In the genomic region with DNA sequence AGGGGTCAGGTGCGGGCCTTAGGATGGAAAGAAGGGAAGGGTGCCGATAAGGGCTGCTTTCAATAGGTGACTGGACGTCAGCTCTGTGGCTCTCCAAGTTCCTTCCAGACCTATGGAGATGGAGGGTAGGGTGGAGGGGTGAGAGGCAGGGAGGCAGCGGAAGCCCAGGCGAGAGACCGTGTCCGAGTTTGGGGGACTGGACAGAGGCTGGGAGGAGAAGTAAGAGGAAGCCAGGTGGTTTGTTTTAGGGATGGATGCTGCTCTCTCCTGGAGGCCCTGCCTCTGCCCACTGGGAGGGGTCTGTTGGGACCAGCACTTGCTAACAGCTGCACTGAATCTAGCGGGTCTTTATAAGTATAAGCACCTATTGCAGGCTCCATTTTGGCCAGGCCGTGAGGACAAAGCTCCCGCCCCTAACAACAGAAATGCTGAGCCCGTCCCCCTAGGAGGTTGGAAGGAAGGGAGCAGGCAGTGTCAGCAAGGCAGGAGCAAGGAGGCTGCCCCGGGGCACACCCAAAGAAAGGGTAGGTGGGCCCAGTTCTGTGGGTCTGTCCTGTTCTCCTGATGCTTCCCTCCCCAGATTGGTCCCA, we compare ENCODE assay signal across 1 cellular context.
TF ChIP-seq lines count a peak whose summit lies in the region.

No MANE protein-coding gene starts in this region.

TF ChIP-seq in HepG2, 621 proteins besides CTCF, POLR2A, EP300 and RAD21:
- TF ChIP-seq HIVEP1 (CRISPR knock-in tag; IDR thresholded peaks at IDR 0.05) (no peak), TCF7L2 (IDR thresholded peaks at IDR 0.05; ENCODE audit: low read depth, low read length) (no peak), ELF4 (CRISPR knock-in tag; IDR thresholded peaks at IDR 0.05; ENCODE audit: borderline replicate concordance) (no peak), ZNF674 (CRISPR knock-in tag; IDR thresholded peaks at IDR 0.05; ENCODE audit: low read depth) (no peak), SIN3A (IDR thresholded peaks at IDR 0.05; ENCODE audit: borderline replicate concordance, low read depth, low read length) (no peak), DMAP1 (CRISPR knock-in tag; IDR thresholded peaks at IDR 0.05) (no peak), ELF1 (CRISPR knock-in tag; IDR thresholded peaks at IDR 0.05) (no peak), ZNF879 (CRISPR knock-in tag; IDR thresholded peaks at IDR 0.05) (no peak), CREM (IDR thresholded peaks at IDR 0.05) (no peak), CREM (CRISPR knock-in tag; IDR thresholded peaks at IDR 0.05) (no peak), KMT2B (CRISPR knock-in tag; IDR thresholded peaks at IDR 0.05) (no peak), PCBP1 (IDR thresholded peaks at IDR 0.05; ENCODE audit: borderline replicate concordance, low read depth, low read length) (no peak), ZNF776 (CRISPR knock-in tag; IDR thresholded peaks at IDR 0.05) (no peak)
- TF ChIP-seq, protein P1, sequence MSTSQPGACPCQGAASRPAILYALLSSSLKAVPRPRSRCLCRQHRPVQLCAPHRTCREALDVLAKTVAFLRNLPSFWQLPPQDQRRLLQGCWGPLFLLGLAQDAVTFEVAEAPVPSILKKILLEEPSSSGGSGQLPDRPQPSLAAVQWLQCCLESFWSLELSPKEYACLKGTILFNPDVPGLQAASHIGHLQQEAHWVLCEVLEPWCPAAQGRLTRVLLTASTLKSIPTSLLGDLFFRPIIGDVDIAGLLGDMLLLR (CRISPR knock-in tag; IDR thresholded peaks at IDR 0.05): no peak
- TF ChIP-seq, protein P2, sequence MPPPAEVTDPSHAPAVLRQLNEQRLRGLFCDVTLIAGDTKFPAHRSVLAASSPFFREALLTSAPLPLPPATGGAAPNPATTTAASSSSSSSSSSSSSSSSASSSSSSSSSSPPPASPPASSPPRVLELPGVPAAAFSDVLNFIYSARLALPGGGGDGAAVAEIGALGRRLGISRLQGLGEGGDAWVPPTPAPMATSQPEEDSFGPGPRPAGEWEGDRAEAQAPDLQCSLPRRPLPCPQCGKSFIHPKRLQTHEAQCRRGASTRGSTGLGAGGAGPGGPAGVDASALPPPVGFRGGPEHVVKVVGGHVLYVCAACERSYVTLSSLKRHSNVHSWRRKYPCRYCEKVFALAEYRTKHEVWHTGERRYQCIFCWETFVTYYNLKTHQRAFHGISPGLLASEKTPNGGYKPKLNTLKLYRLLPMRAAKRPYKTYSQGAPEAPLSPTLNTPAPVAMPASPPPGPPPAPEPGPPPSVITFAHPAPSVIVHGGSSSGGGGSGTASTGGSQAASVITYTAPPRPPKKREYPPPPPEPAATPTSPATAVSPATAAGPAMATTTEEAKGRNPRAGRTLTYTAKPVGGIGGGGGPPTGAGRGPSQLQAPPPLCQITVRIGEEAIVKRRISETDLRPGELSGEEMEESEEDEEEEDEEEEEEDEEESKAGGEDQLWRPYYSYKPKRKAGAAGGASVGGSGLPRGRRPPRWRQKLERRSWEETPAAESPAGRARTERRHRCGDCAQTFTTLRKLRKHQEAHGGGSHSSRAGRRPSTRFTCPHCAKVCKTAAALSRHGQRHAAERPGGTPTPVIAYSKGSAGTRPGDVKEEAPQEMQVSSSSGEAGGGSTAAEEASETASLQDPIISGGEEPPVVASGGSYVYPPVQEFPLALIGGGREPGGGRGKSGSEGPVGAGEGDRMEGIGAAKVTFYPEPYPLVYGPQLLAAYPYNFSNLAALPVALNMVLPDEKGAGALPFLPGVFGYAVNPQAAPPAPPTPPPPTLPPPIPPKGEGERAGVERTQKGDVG (CRISPR knock-in tag; IDR thresholded peaks at IDR 0.05; ENCODE audit: borderline replicate concordance): no peak
- TF ChIP-seq, protein P3, sequence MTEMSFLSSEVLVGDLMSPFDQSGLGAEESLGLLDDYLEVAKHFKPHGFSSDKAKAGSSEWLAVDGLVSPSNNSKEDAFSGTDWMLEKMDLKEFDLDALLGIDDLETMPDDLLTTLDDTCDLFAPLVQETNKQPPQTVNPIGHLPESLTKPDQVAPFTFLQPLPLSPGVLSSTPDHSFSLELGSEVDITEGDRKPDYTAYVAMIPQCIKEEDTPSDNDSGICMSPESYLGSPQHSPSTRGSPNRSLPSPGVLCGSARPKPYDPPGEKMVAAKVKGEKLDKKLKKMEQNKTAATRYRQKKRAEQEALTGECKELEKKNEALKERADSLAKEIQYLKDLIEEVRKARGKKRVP (CRISPR knock-in tag; IDR thresholded peaks at IDR 0.05): no peak
